Comparison of ENCODE assay signal across 1 cellular context in the genomic region with DNA sequence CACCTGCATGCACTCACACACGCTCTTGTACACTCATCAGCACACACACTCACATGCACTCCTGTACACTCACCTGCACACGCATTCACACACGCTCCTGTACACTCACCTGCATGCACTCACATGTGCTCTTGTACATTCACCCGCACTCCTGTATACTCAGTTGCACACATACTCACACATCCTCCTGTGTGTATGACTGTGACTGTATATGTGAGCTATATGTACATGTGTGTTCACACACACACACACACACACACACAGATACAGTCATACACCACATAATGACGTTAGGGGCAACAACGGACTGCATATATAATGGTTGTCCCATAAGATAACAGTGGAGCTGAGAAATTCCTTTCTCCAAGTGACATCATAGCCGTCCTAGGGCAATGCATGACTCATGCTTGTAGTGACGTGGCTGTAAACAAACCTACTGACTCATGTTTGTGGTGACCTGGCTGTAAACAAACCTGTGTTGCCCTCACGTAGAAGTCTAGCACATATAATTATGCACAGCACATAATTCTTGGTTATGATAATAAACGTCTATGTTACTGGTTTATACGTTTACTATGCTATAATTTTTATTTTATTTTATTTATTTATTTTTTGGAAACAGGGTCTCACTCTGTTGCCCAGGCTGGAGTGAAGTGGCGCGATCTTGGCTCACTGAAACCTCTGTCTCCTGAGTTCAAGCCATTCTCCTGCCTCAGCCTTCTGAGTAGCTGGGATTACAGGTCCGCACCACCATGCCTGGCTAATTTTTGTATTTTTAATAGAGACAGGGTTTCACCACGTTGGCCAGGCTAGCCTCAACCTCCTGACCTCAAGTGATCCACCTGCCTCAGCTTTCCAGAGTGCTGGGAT.
TF ChIP-seq lines count a peak whose summit lies in the region.

No MANE protein-coding gene starts in this region.

TF ChIP-seq in HEK293, 187 proteins besides CTCF, POLR2A, EP300 and RAD21 (continued from another document and continues in another):
- TF ChIP-seq, protein P1, sequence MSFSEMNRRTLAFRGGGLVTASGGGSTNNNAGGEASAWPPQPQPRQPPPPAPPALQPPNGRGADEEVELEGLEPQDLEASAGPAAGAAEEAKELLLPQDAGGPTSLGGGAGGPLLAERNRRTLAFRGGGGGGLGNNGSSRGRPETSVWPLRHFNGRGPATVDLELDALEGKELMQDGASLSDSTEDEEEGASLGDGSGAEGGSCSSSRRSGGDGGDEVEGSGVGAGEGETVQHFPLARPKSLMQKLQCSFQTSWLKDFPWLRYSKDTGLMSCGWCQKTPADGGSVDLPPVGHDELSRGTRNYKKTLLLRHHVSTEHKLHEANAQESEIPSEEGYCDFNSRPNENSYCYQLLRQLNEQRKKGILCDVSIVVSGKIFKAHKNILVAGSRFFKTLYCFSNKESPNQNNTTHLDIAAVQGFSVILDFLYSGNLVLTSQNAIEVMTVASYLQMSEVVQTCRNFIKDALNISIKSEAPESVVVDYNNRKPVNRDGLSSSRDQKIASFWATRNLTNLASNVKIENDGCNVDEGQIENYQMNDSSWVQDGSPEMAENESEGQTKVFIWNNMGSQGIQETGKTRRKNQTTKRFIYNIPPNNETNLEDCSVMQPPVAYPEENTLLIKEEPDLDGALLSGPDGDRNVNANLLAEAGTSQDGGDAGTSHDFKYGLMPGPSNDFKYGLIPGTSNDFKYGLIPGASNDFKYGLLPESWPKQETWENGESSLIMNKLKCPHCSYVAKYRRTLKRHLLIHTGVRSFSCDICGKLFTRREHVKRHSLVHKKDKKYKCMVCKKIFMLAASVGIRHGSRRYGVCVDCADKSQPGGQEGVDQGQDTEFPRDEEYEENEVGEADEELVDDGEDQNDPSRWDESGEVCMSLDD (tag by site-specific recombination; IDR thresholded peaks at IDR 0.05) = peak; percentile 78
- TF ChIP-seq, protein P2, sequence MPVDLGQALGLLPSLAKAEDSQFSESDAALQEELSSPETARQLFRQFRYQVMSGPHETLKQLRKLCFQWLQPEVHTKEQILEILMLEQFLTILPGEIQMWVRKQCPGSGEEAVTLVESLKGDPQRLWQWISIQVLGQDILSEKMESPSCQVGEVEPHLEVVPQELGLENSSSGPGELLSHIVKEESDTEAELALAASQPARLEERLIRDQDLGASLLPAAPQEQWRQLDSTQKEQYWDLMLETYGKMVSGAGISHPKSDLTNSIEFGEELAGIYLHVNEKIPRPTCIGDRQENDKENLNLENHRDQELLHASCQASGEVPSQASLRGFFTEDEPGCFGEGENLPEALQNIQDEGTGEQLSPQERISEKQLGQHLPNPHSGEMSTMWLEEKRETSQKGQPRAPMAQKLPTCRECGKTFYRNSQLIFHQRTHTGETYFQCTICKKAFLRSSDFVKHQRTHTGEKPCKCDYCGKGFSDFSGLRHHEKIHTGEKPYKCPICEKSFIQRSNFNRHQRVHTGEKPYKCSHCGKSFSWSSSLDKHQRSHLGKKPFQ (tag by site-specific recombination; IDR thresholded peaks at IDR 0.05) = no peak
- TF ChIP-seq HOXD13 (CRISPR knock-in tag; IDR thresholded peaks at IDR 0.05; ENCODE audit: borderline replicate concordance) = no peak
- TF ChIP-seq, protein P3, sequence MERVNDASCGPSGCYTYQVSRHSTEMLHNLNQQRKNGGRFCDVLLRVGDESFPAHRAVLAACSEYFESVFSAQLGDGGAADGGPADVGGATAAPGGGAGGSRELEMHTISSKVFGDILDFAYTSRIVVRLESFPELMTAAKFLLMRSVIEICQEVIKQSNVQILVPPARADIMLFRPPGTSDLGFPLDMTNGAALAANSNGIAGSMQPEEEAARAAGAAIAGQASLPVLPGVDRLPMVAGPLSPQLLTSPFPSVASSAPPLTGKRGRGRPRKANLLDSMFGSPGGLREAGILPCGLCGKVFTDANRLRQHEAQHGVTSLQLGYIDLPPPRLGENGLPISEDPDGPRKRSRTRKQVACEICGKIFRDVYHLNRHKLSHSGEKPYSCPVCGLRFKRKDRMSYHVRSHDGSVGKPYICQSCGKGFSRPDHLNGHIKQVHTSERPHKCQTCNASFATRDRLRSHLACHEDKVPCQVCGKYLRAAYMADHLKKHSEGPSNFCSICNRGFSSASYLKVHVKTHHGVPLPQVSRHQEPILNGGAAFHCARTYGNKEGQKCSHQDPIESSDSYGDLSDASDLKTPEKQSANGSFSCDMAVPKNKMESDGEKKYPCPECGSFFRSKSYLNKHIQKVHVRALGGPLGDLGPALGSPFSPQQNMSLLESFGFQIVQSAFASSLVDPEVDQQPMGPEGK (tag by site-specific recombination; IDR thresholded peaks at IDR 0.05) = peak; percentile 79
- no peak for TF ChIP-seq ZNF112 (tag by site-specific recombination; IDR thresholded peaks at IDR 0.05)
- TF ChIP-seq, protein P4, sequence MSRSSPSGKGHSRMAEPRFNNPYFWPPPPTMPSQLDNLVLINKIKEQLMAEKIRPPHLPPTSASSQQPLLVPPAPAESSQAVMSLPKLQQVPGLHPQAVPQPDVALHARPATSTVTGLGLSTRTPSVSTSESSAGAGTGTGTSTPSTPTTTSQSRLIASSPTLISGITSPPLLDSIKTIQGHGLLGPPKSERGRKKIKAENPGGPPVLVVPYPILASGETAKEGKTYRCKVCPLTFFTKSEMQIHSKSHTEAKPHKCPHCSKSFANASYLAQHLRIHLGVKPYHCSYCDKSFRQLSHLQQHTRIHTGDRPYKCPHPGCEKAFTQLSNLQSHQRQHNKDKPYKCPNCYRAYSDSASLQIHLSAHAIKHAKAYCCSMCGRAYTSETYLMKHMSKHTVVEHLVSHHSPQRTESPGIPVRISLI (tag by site-specific recombination; IDR thresholded peaks at IDR 0.05) = no peak
- TF ChIP-seq, protein P5, sequence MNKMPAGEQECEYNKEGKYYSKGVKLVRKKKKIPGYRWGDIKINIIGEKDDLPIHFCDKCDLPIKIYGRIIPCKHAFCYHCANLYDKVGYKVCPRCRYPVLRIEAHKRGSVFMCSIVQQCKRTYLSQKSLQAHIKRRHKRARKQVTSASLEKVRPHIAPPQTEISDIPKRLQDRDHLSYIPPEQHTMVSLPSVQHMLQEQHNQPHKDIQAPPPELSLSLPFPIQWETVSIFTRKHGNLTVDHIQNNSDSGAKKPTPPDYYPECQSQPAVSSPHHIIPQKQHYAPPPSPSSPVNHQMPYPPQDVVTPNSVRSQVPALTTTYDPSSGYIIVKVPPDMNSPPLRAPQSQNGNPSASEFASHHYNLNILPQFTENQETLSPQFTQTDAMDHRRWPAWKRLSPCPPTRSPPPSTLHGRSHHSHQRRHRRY (tag by site-specific recombination; IDR thresholded peaks at IDR 0.05) = no peak
- TF ChIP-seq KLF10 (tag by site-specific recombination; IDR thresholded peaks at IDR 0.05) = peak; percentile 76
- TF ChIP-seq, protein P6, sequence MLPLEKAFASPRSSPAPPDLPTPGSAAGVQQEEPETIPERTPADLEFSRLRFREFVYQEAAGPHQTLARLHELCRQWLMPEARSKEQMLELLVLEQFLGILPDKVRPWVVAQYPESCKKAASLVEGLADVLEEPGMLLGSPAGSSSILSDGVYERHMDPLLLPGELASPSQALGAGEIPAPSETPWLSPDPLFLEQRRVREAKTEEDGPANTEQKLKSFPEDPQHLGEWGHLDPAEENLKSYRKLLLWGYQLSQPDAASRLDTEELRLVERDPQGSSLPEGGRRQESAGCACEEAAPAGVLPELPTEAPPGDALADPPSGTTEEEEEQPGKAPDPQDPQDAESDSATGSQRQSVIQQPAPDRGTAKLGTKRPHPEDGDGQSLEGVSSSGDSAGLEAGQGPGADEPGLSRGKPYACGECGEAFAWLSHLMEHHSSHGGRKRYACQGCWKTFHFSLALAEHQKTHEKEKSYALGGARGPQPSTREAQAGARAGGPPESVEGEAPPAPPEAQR (tag by site-specific recombination; IDR thresholded peaks at IDR 0.05) = peak; percentile 65; the same call in 1 of the 2 replicates
- no peak for TF ChIP-seq ZSCAN16 (tag by site-specific recombination; IDR thresholded peaks at IDR 0.05)
- TF ChIP-seq, protein P7, sequence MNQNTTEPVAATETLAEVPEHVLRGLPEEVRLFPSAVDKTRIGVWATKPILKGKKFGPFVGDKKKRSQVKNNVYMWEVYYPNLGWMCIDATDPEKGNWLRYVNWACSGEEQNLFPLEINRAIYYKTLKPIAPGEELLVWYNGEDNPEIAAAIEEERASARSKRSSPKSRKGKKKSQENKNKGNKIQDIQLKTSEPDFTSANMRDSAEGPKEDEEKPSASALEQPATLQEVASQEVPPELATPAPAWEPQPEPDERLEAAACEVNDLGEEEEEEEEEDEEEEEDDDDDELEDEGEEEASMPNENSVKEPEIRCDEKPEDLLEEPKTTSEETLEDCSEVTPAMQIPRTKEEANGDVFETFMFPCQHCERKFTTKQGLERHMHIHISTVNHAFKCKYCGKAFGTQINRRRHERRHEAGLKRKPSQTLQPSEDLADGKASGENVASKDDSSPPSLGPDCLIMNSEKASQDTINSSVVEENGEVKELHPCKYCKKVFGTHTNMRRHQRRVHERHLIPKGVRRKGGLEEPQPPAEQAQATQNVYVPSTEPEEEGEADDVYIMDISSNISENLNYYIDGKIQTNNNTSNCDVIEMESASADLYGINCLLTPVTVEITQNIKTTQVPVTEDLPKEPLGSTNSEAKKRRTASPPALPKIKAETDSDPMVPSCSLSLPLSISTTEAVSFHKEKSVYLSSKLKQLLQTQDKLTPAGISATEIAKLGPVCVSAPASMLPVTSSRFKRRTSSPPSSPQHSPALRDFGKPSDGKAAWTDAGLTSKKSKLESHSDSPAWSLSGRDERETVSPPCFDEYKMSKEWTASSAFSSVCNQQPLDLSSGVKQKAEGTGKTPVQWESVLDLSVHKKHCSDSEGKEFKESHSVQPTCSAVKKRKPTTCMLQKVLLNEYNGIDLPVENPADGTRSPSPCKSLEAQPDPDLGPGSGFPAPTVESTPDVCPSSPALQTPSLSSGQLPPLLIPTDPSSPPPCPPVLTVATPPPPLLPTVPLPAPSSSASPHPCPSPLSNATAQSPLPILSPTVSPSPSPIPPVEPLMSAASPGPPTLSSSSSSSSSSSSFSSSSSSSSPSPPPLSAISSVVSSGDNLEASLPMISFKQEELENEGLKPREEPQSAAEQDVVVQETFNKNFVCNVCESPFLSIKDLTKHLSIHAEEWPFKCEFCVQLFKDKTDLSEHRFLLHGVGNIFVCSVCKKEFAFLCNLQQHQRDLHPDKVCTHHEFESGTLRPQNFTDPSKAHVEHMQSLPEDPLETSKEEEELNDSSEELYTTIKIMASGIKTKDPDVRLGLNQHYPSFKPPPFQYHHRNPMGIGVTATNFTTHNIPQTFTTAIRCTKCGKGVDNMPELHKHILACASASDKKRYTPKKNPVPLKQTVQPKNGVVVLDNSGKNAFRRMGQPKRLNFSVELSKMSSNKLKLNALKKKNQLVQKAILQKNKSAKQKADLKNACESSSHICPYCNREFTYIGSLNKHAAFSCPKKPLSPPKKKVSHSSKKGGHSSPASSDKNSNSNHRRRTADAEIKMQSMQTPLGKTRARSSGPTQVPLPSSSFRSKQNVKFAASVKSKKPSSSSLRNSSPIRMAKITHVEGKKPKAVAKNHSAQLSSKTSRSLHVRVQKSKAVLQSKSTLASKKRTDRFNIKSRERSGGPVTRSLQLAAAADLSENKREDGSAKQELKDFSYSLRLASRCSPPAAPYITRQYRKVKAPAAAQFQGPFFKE (tag by site-specific recombination; IDR thresholded peaks at IDR 0.05; ENCODE audit: borderline replicate concordance) = no peak
- TF ChIP-seq, protein P8, sequence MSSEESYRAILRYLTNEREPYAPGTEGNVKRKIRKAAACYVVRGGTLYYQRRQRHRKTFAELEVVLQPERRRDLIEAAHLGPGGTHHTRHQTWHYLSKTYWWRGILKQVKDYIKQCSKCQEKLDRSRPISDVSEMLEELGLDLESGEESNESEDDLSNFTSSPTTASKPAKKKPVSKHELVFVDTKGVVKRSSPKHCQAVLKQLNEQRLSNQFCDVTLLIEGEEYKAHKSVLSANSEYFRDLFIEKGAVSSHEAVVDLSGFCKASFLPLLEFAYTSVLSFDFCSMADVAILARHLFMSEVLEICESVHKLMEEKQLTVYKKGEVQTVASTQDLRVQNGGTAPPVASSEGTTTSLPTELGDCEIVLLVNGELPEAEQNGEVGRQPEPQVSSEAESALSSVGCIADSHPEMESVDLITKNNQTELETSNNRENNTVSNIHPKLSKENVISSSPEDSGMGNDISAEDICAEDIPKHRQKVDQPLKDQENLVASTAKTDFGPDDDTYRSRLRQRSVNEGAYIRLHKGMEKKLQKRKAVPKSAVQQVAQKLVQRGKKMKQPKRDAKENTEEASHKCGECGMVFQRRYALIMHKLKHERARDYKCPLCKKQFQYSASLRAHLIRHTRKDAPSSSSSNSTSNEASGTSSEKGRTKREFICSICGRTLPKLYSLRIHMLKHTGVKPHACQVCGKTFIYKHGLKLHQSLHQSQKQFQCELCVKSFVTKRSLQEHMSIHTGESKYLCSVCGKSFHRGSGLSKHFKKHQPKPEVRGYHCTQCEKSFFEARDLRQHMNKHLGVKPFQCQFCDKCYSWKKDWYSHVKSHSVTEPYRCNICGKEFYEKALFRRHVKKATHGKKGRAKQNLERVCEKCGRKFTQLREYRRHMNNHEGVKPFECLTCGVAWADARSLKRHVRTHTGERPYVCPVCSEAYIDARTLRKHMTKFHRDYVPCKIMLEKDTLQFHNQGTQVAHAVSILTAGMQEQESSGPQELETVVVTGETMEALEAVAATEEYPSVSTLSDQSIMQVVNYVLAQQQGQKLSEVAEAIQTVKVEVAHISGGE (tag by site-specific recombination; conservative IDR thresholded peaks at IDR 0.05; ENCODE audit: low read depth) = no peak
- TF ChIP-seq MEIS1 (CRISPR knock-in tag; IDR thresholded peaks at IDR 0.05; ENCODE audit: borderline replicate concordance) = no peak
- TF ChIP-seq ZNF837 (tag by site-specific recombination; IDR thresholded peaks at IDR 0.05) = no peak
- peak; percentile 99 for TF ChIP-seq SP7 (tag by site-specific recombination; IDR thresholded peaks at IDR 0.05)
- TF ChIP-seq, protein P9, sequence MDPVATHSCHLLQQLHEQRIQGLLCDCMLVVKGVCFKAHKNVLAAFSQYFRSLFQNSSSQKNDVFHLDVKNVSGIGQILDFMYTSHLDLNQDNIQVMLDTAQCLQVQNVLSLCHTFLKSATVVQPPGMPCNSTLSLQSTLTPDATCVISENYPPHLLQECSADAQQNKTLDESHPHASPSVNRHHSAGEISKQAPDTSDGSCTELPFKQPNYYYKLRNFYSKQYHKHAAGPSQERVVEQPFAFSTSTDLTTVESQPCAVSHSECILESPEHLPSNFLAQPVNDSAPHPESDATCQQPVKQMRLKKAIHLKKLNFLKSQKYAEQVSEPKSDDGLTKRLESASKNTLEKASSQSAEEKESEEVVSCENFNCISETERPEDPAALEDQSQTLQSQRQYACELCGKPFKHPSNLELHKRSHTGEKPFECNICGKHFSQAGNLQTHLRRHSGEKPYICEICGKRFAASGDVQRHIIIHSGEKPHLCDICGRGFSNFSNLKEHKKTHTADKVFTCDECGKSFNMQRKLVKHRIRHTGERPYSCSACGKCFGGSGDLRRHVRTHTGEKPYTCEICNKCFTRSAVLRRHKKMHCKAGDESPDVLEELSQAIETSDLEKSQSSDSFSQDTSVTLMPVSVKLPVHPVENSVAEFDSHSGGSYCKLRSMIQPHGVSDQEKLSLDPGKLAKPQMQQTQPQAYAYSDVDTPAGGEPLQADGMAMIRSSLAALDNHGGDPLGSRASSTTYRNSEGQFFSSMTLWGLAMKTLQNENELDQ (tag by site-specific recombination; IDR thresholded peaks at IDR 0.05; ENCODE audit: low read depth) = no peak
- peak; percentile 90 for TF ChIP-seq ZFP69B (tag by site-specific recombination; IDR thresholded peaks at IDR 0.05)
- no peak for TF ChIP-seq ZNF791 (tag by site-specific recombination; IDR thresholded peaks at IDR 0.05)
- 0 out of 2 replicates have a peak, but pooled peaks have one; percentile 16 for TF ChIP-seq ZNF404 (tag by site-specific recombination; IDR thresholded peaks at IDR 0.05)
- no peak for TF ChIP-seq TRIM28 (IDR thresholded peaks at IDR 0.05; ENCODE audit: borderline replicate concordance, low read length)
- peak; percentile 59 for TF ChIP-seq WT1 (tag by site-specific recombination; IDR thresholded peaks at IDR 0.05)
- no peak for TF ChIP-seq ZNF426 (tag by site-specific recombination; IDR thresholded peaks at IDR 0.05)
- peak; percentile 46; the same call in 1 of the 2 replicates for TF ChIP-seq ZNF335 (tag by site-specific recombination; conservative IDR thresholded peaks at IDR 0.05)
